ENCODE assay signal across 15 cellular contexts in genomic region chr6:83868639-83869038, GRCh38. TPM values are rescaled to one million over a fixed set of nuclear protein-coding genes. Genes with fewer than 3 reads are reported as not detected.
DNase-seq lines count a peak whose midpoint lies in the region; ATAC-seq and TF ChIP-seq lines count a peak whose summit lies in the region.
"Had no signal": no experiment of that assay in that cellular context is flagged by ENCODE, and none has a peak within 500 bp of the region (broad histone marks: within the 10 kb centered on the region; RNA-seq: fewer than 3 reads in every experiment).

No MANE protein-coding gene starts in this region.

- H3K27ac Mint-ChIP-seq in stimulated activated naive B cell treated with anti-CD40 and anti-IgM and Interleukin-4, amounts not matched to agents 10 μg/mL and 1 μg/mL and 100 μg/mL, for 72 hours: peak overlapping the region; percentile 7
- H3K27ac Mint-ChIP-seq: activated CD4-positive, alpha-beta T cell treated with anti-CD3 and anti-CD28 coated beads for 36 hours; IgD-negative memory B cell had no signal

- no peak overlapping the region for H3K4me3 ChIP-seq in PC-3 (ENCODE audit: low read length)
- no peak overlapping the region for H3K4me3 ChIP-seq in lower lobe of right lung
- H3K4me3 ChIP-seq: cardiac muscle cell had no signal

- H3K27me3 Mint-ChIP-seq in stimulated activated naive B cell treated with anti-CD40 and anti-IgM and Interleukin-4, amounts not matched to agents 10 μg/mL and 1 μg/mL and 100 μg/mL, for 72 hours: no peaks in the 10 kb centered on the region
- H3K27me3 Mint-ChIP-seq: activated CD4-positive, alpha-beta T cell treated with anti-CD3 and anti-CD28 coated beads for 36 hours; IgD-negative memory B cell had no signal

- H3K27me3 ChIP-seq in PC-3 (ENCODE audit: low read length) (no peaks in the 10 kb centered on the region), lower lobe of right lung (ENCODE audit: low read depth) (no peaks in the 10 kb centered on the region)
- H3K27me3 ChIP-seq: cardiac muscle cell had no signal

- H3K9me3 ChIP-seq in PC-3 (ENCODE audit: low read length) (no peaks in the 10 kb centered on the region), lower lobe of right lung (no peaks in the 10 kb centered on the region)

- H3F3A ChIP-seq in PC-3 (ENCODE audit: low read length, unreplicated experiment): peaks cover 4% of the 10 kb centered on the region

- no peaks in the 10 kb centered on the region for H4K20me1 ChIP-seq in PC-3 (ENCODE audit: low read length)

- POLR2A ChIA-PET in PC-3 (lab: Charles Lee; ENCODE audit: unreplicated experiment): interaction anchor here (0.6 kb wide), 1 partner anchor 775 kb away, joined by 4 read pairs; no protein-coding TSS in a partner anchor

- H3K9me3 Mint-ChIP-seq in stimulated activated naive B cell treated with anti-CD40 and anti-IgM and Interleukin-4, amounts not matched to agents 10 μg/mL and 1 μg/mL and 100 μg/mL, for 72 hours: peaks cover 7 to 10% of the 10 kb centered on the region in 2 donors

- intact Hi-C loops in PC-3 (cut with micrococcal nuclease) (no loop called here), lower lobe of right lung (cut with DNase I) (no loop called here)

- H3K4me3 Mint-ChIP-seq in stimulated activated naive B cell treated with anti-CD40 and anti-IgM and Interleukin-4, amounts not matched to agents 10 μg/mL and 1 μg/mL and 100 μg/mL, for 72 hours: no peak overlapping the region
- H3K4me3 Mint-ChIP-seq: activated CD4-positive, alpha-beta T cell treated with anti-CD3 and anti-CD28 coated beads for 36 hours had no signal

- peak overlapping the region; percentile 30; the same call in 1 of the 2 replicates for H3K4me2 ChIP-seq in PC-3 (ENCODE audit: low read length)

- H3K9me2 ChIP-seq in PC-3 (replicated peaks; ENCODE audit: low read length): no peaks in the 10 kb centered on the region

- no TSS peak for BruUV-seq in PC-3 (replicated peaks; lab: Mats Ljungman, UMichigan)

- H3K27ac ChIP-seq in PC-3 (ENCODE audit: low read length): peak overlapping the region; percentile 83
- H3K27ac ChIP-seq in epithelial cell of prostate: peak overlapping the region; percentile 77
- H3K27ac ChIP-seq in lower lobe of right lung: no peak overlapping the region
- H3K27ac ChIP-seq: cardiac muscle cell had no signal

- peaks cover 25% of the 10 kb centered on the region for H3K4me1 ChIP-seq in PC-3 (ENCODE audit: insufficient read depth, low read length)
- H3K4me1 ChIP-seq in lower lobe of right lung: no peaks in the 10 kb centered on the region

- DNase-seq in NCI-H748 (lab: John Stamatoyannopoulos, UW; ENCODE audit: unreplicated experiment): peak; percentile 7
- no peak for DNase-seq in NCI-H748 treated with DMSO at 0.1 percent for 48 hours (lab: John Stamatoyannopoulos, UW)
- DNase-seq in PC-3: peak; percentile 72
- DNase-seq in epithelial cell of prostate (ENCODE audit: low read depth, low spot score): peak; percentile 76
- no peak for DNase-seq in stimulated activated naive B cell treated with anti-CD40 and anti-IgM and Interleukin-4, amounts not matched to agents 10 μg/mL and 1 μg/mL and 100 μg/mL, for 72 hours
- DNase-seq in SIG-M5 (lab: John Stamatoyannopoulos, UW): no peak
- no peak for DNase-seq in lower lobe of right lung
- DNase-seq: activated CD4-positive, alpha-beta T cell treated with anti-CD3 and anti-CD28 coated beads for 36 hours; DMS79; GOT3; NCI-H1436; T-helper 1 cell had no signal

- H3K36me3 ChIP-seq in PC-3 (ENCODE audit: low read depth, low read length) (peaks cover 8% of the 10 kb centered on the region; the same call in 1 of the 2 replicates), lower lobe of right lung (peaks cover 27% of the 10 kb centered on the region)

- H3K36me3 Mint-ChIP-seq in stimulated activated naive B cell treated with anti-CD40 and anti-IgM and Interleukin-4, amounts not matched to agents 10 μg/mL and 1 μg/mL and 100 μg/mL, for 72 hours: peaks cover 45 to 55% of the 10 kb centered on the region in 2 donors

- H3K9ac ChIP-seq in PC-3 (ENCODE audit: low read length): no peak overlapping the region

- no peak for TF ChIP-seq CTCF in PC-3 (conservative IDR thresholded peaks at IDR 0.05; ENCODE audit: low read depth, low read length)
- no peak for TF ChIP-seq CTCF in lower lobe of right lung (IDR thresholded peaks at IDR 0.05)

- no peak overlapping the region for H2AFZ ChIP-seq in PC-3 (ENCODE audit: low read length)

- ATAC-seq in PC-3: peak; percentile 84
- no peak for ATAC-seq in stimulated activated naive B cell treated with anti-CD40 and anti-IgM and Interleukin-4, amounts not matched to agents 10 μg/mL and 1 μg/mL and 100 μg/mL, for 72 hours (replicated peaks)
- no peak for ATAC-seq in lower lobe of right lung
- no peak for ATAC-seq in GM19467 (IDR thresholded peaks at IDR 0.05; ENCODE audit: unreplicated experiment)
- ATAC-seq: activated CD4-positive, alpha-beta T cell treated with anti-CD3 and anti-CD28 coated beads for 36 hours had no signal

- CTCF ChIA-PET in PC-3 (lab: Charles Lee): interaction anchor here (0.5 kb wide), 1 partner anchor 359 kb away, joined by 3 read pairs; the partner anchor contains the start of gene CEP162

- 0 out of 2 replicates have a peak, but pooled peaks cover 7% of the 10 kb centered on the region for H3K79me2 ChIP-seq in PC-3 (ENCODE audit: low read length)

- peaks cover 8 to 21% of the 10 kb centered on the region in 2 donors for H3K4me1 Mint-ChIP-seq in stimulated activated naive B cell treated with anti-CD40 and anti-IgM and Interleukin-4, amounts not matched to agents 10 μg/mL and 1 μg/mL and 100 μg/mL, for 72 hours

RNA-seq across cellular contexts. Expression of gene CYB5R4, which starts 9.2 kb away (rescaled TPM):
- total RNA-seq in PC-3 (2014; rRNA removed) (5.1 and 5.6 TPM in 2 replicates), lower lobe of right lung (35.4 TPM)

RNA-seq across cellular contexts. Expression of gene RIPPLY2, which starts 15.5 kb away (rescaled TPM):
- not detected in 2 replicates for total RNA-seq in PC-3 (2014; rRNA removed)
- total RNA-seq in lower lobe of right lung: not detected
- total RNA-seq: activated CD4-positive, alpha-beta T cell treated with anti-CD3 and anti-CD28 coated beads for 36 hours had no signal

Comparison
In these comparisons a context has a peak if more than half of its experiments do, and no peak if none do; other contexts are left out.
1. DNase-seq: peak in NCI-H748 (single experiment), PC-3 (single experiment) and epithelial cell of prostate (single experiment); none in NCI-H748 treated with DMSO at 0.1 percent for 48 hours (single experiment), stimulated activated naive B cell treated with anti-CD40 and anti-IgM and Interleukin-4, amounts not matched to agents 10 μg/mL and 1 μg/mL and 100 μg/mL, for 72 hours (single experiment), SIG-M5 (single experiment) and lower lobe of right lung (single experiment).